ENCODE assay signal across 8 cellular contexts in genomic region chr9:100811643-100812042, GRCh38.
"Had no signal": no experiment of that assay in that cellular context is flagged by ENCODE, and none has a peak within 500 bp of the region (broad histone marks: within the 10 kb centered on the region; RNA-seq: fewer than 3 reads in every experiment).

No MANE protein-coding gene starts in this region.

- DNase-seq: GOT3, H7, HFFc6, KBM-7 had no signal

- H3K9me3 ChIP-seq: HAP-1 had no signal

- H3K4me2 ChIP-seq: KMS-11 had no signal

- H3K4me3 Mint-ChIP-seq: HFFc6 had no signal

- H3K27ac ChIP-seq: KMS-11 had no signal

- H3K4me1 ChIP-seq: HAP-1 had no signal

- FAIRE-seq: HTR-8/SVneo had no signal

- H3K4me3 ChIP-seq: HAP-1 had no signal

- H3K36me3 ChIP-seq: HAP-1 had no signal

- H3K9ac ChIP-seq: KMS-11 had no signal

- ATAC-seq: HCT116 had no signal

- H3K27ac Mint-ChIP-seq: HFFc6 had no signal
